ENCODE assay signal across 8 cellular contexts in genomic region chr4:5710065-5710961, GRCh38. TPM values are rescaled to one million over a fixed set of nuclear protein-coding genes. Genes with fewer than 3 reads are reported as not detected.
DNase-seq lines count a peak whose midpoint lies in the region; TF ChIP-seq lines count a peak whose summit lies in the region.

No MANE protein-coding gene starts in this region.

- peak overlapping the region; percentile 100 for H2AFZ ChIP-seq in OCI-LY3 (ENCODE audit: low read depth, low read length)

- peaks cover 3% of the 10 kb centered on the region; the same call in 1 of the 2 replicates for H4K20me1 ChIP-seq in OCI-LY3 (ENCODE audit: insufficient read depth, low read length)

- H3K4me1 ChIP-seq in OCI-LY3 (ENCODE audit: low read length) (peaks cover 44% of the 10 kb centered on the region), endodermal cell (ENCODE audit: control insufficient read depth, insufficient read depth, low read length) (no peaks in the 10 kb centered on the region), mucosa of rectum (ENCODE audit: control insufficient read depth in 2 of 2, insufficient read depth in 2 of 2, low read length in 2 of 2) (peaks cover 0 to 2% of the 10 kb centered on the region in 2 donors)

- H3K9me3 Mint-ChIP-seq in endodermal cell = peaks cover 17% of the 10 kb centered on the region

- H3K4me3 ChIP-seq in GM08714 (ENCODE audit: low read length) (peak overlapping the region; percentile 51; the same call in 1 of the 2 replicates), OCI-LY3 (ENCODE audit: low read length) (peak overlapping the region; percentile 93), endodermal cell (ENCODE audit: low read length) (peak overlapping the region; percentile 78), mucosa of rectum (ENCODE audit: low read length in 2 of 2) (peak overlapping the region in 1 of 2 donors; percentile 55)

- H3K79me2 ChIP-seq in OCI-LY3 (ENCODE audit: low read length) = peaks cover 27% of the 10 kb centered on the region

- peak overlapping the region; percentile 80 for H3K27ac Mint-ChIP-seq in endodermal cell

- H3K4me2 ChIP-seq in OCI-LY3 (ENCODE audit: low read length) = peak overlapping the region; percentile 100

- peaks cover 32% of the 10 kb centered on the region for H3K27me3 Mint-ChIP-seq in endodermal cell (ENCODE audit: insufficient read depth)

- H3K36me3 ChIP-seq in OCI-LY3 (replicated peaks; ENCODE audit: low read depth, low read length) (peaks cover 6% of the 10 kb centered on the region), endodermal cell (ENCODE audit: control insufficient read depth, insufficient read depth, low read length) (no peaks in the 10 kb centered on the region), mucosa of rectum (ENCODE audit: control insufficient read depth in 2 of 2, insufficient read depth in 2 of 2, low read length in 2 of 2) (no peaks in the 10 kb centered on the region)

- peaks cover 4% of the 10 kb centered on the region; the same call in 1 of the 2 replicates for H3K9me3 ChIP-seq in OCI-LY3 (ENCODE audit: insufficient read depth, low read length)
- peaks cover 14% of the 10 kb centered on the region for H3K9me3 ChIP-seq in endodermal cell (ENCODE audit: control insufficient read depth, low read length)
- peaks cover 0 to 1% of the 10 kb centered on the region in 2 donors for H3K9me3 ChIP-seq in mucosa of rectum (ENCODE audit: control insufficient read depth in 2 of 2, low read length in 2 of 2)

- peak overlapping the region; percentile 65 for H3K4me3 Mint-ChIP-seq in endodermal cell

- WGBS in endodermal cell (ENCODE audit: insufficient coverage in 1 of 2, insufficient read length in 1 of 2), 2 experiments = 36 to 39% methylated on average over 9 to 13 of the region's 13 CpGs

- H3K9ac ChIP-seq in OCI-LY3 (ENCODE audit: low read length) = peak overlapping the region; percentile 87
- no peak overlapping the region for H3K9ac ChIP-seq in endodermal cell (ENCODE audit: extremely low read depth, low read length, poor library complexity, severe bottlenecking)
- H3K9ac ChIP-seq in mucosa of rectum (ENCODE audit: low read depth in 1 of 2, low read length in 2 of 2) = no peak overlapping the region

- peak; percentile 39 for TF ChIP-seq CTCF in OCI-LY3 (IDR thresholded peaks at IDR 0.05; ENCODE audit: low read depth, low read length)
- peak; percentile 76 for TF ChIP-seq CTCF in endodermal cell (conservative IDR thresholded peaks at IDR 0.05)

- H3K4me1 Mint-ChIP-seq in endodermal cell = peaks cover 17% of the 10 kb centered on the region

- peaks cover 22% of the 10 kb centered on the region for H3K36me3 Mint-ChIP-seq in endodermal cell (ENCODE audit: low read depth)

- no peaks in the 10 kb centered on the region for H3K27me3 ChIP-seq in OCI-LY3 (ENCODE audit: low read depth, low read length)
- H3K27me3 ChIP-seq in endodermal cell (ENCODE audit: control insufficient read depth, insufficient read depth, low read length, poor library complexity, severe bottlenecking) = peaks cover 33% of the 10 kb centered on the region
- peaks cover 3 to 7% of the 10 kb centered on the region in 2 donors for H3K27me3 ChIP-seq in mucosa of rectum (ENCODE audit: control insufficient read depth in 2 of 2, insufficient read depth in 2 of 2, low read length in 2 of 2)

- DNase-seq in endodermal cell (no peak), A172 (ENCODE audit: low spot score) (no peak), middle frontal gyrus (ENCODE audit: extremely low spot score, low spot score) (no peak), pons (ENCODE audit: low spot score) (no peak), T-helper 9 cell (no peak)

- H3K27ac ChIP-seq in OCI-LY3 (ENCODE audit: low read length) = peak overlapping the region; percentile 31
- no peak overlapping the region for H3K27ac ChIP-seq in endodermal cell (ENCODE audit: low read depth, low read length)
- peak overlapping the region; percentile 38 to 56 for H3K27ac ChIP-seq in mucosa of rectum (ENCODE audit: low read depth in 2 of 2, low read length in 2 of 2)

RNA-seq across cellular contexts. Expression of gene EVC, which starts 0.7 kb away (rescaled TPM):
- 10 to 100 TPM; 25.5 to 29.0 TPM for total RNA-seq in endodermal cell
- polyA plus RNA-seq in endodermal cell (2013, experiment 1 of 2) = 9.9 TPM
- 9.5 TPM for polyA plus RNA-seq in endodermal cell (2013, experiment 2 of 2)
- 10.2 and 11.3 TPM in 2 replicates for total RNA-seq in A172 (2014; rRNA removed; shearing (Covaris generic))

RNA-seq across cellular contexts. Expression of gene EVC2, which starts 2.0 kb away (rescaled TPM):
- 10 to 100 TPM in 1 of 2 donors, 1 to 10 TPM in 1; 9.7 to 11.7 TPM for total RNA-seq in endodermal cell
- polyA plus RNA-seq in endodermal cell (2013, experiment 1 of 2) = 4.2 TPM
- 3.9 TPM for polyA plus RNA-seq in endodermal cell (2013, experiment 2 of 2)
- not detected in 2 replicates for total RNA-seq in A172 (2014; rRNA removed; shearing (Covaris generic))

Comparison
In these comparisons a context has a peak if more than half of its experiments do, and no peak if none do; other contexts are left out.
1. RNA of gene EVC2, which starts 2.0 kb away (total RNA-seq): 9.7 to 11.7 TPM in endodermal cell; not detected in A172; every median in the first group is over 10 times any median in the second.